9 cellular contexts compared by ENCODE assay signal in genomic region chr6:31861919-31862343, GRCh38. TPM values are rescaled to one million over a fixed set of nuclear protein-coding genes. Genes with fewer than 3 reads are reported as not detected.
DNase-seq lines count a peak whose midpoint lies in the region; ATAC-seq and TF ChIP-seq lines count a peak whose summit lies in the region.
"Had no signal": no experiment of that assay in that cellular context is flagged by ENCODE, and none has a peak within 500 bp of the region (broad histone marks: within the 10 kb centered on the region; RNA-seq: fewer than 3 reads in every experiment).

No MANE protein-coding gene starts in this region.

- H3K4me3 ChIP-seq in ascending aorta (peak overlapping the region; percentile 59 to 88), liver (ENCODE audit: low read depth in 1 of 3, low read length in 3 of 3) (peak overlapping the region; percentile 64 to 86 (median 85)), testis (peak overlapping the region; percentile 62 to 88)

- H3K4me3 Mint-ChIP-seq in activated CD4-positive, alpha-beta T cell treated with anti-CD3 and anti-CD28 coated beads, Interleukin-2, amount 10 ng/mL, durations not matched to agents 24 days and 14 days = peak overlapping the region; percentile 93

- no peak for TF ChIP-seq RAD21 in liver (IDR thresholded peaks at IDR 0.05)

- TF ChIP-seq POLR2A in testis (IDR thresholded peaks at IDR 0.05) = no peak

- H3K27me3 Mint-ChIP-seq in activated CD4-positive, alpha-beta T cell treated with anti-CD3 and anti-CD28 coated beads, Interleukin-2, amount 10 ng/mL, durations not matched to agents 24 days and 14 days = peaks cover 3% of the 10 kb centered on the region

- peak overlapping the region; percentile 91 for H3K27ac Mint-ChIP-seq in activated CD4-positive, alpha-beta T cell treated with anti-CD3 and anti-CD28 coated beads, Interleukin-2, amount 10 ng/mL, durations not matched to agents 24 days and 14 days

- H3K27me3 ChIP-seq in ascending aorta (no peaks in the 10 kb centered on the region), liver (ENCODE audit: control insufficient read depth in 4 of 4, insufficient read depth in 4 of 4, low read length in 3 of 4) (no peaks in the 10 kb centered on the region), testis (no peaks in the 10 kb centered on the region)

- H3K4me1 ChIP-seq in ascending aorta (peaks cover 0 to 13% of the 10 kb centered on the region in 2 donors), liver (ENCODE audit: control insufficient read depth in 4 of 4, insufficient read depth in 4 of 4, low read length in 3 of 4) (peaks cover 11 to 21% (median 17%) of the 10 kb centered on the region in 4 donors), testis (peaks cover 18% of the 10 kb centered on the region)

- H3K36me3 Mint-ChIP-seq in activated CD4-positive, alpha-beta T cell treated with anti-CD3 and anti-CD28 coated beads, Interleukin-2, amount 10 ng/mL, durations not matched to agents 24 days and 14 days (ENCODE audit: low read depth) = peaks cover 14% of the 10 kb centered on the region

- H3K4me1 Mint-ChIP-seq in activated CD4-positive, alpha-beta T cell treated with anti-CD3 and anti-CD28 coated beads, Interleukin-2, amount 10 ng/mL, durations not matched to agents 24 days and 14 days = peaks cover 21% of the 10 kb centered on the region

- intact Hi-C loops in activated CD4-positive, alpha-beta T cell treated with anti-CD3 and anti-CD28 coated beads, Interleukin-2, amount 10 ng/mL, durations not matched to agents 24 days and 14 days (cut with micrococcal nuclease) = loop anchor here (1.0 to 10.0 kb wide), 4 partner anchors 28 to 1409 kb away; partner anchors contain the start of genes ATP6V1G2, DDX39B, NFKBIL1 and VPS52
- intact Hi-C loops in ascending aorta (cut with DNase I) (loop anchor here (2.0 kb wide), 4 partner anchors 35 to 181 kb away; partner anchors contain the start of genes ABHD16A, EHMT2, LY6G5C and VARS1), testis (cut with DNase I; ENCODE audit: low total_unique reads) (no loop called here)

- H3K27ac ChIP-seq in ascending aorta (peak overlapping the region; percentile 89 to 93), liver (ENCODE audit: low read depth in 1 of 2, low read length in 2 of 2) (peak overlapping the region; percentile 84 to 85), testis (peak overlapping the region; percentile 82 to 93)

- no peak for TF ChIP-seq CTCF in ascending aorta (IDR thresholded peaks at IDR 0.05)
- TF ChIP-seq CTCF in liver (IDR thresholded peaks at IDR 0.05; ENCODE audit: low read depth, low read length, missing input control) = no peak
- no peak for TF ChIP-seq CTCF in testis (IDR thresholded peaks at IDR 0.05)

- H3K9me3 Mint-ChIP-seq in activated CD4-positive, alpha-beta T cell treated with anti-CD3 and anti-CD28 coated beads, Interleukin-2, amount 10 ng/mL, durations not matched to agents 24 days and 14 days = no peaks in the 10 kb centered on the region

- peak overlapping the region; percentile 86 to 88 for H3K9ac ChIP-seq in liver (ENCODE audit: low read depth in 1 of 2, low read length in 2 of 2)

- no peak for ATAC-seq in HG03108 (IDR thresholded peaks at IDR 0.05; ENCODE audit: unreplicated experiment)

- peak; percentile 66 for DNase-seq in activated CD4-positive, alpha-beta T cell treated with anti-CD3 and anti-CD28 coated beads, Interleukin-2, amount 10 ng/mL, durations not matched to agents 24 days and 14 days
- DNase-seq in activated CD4-positive, alpha-beta T cell treated with anti-CD3 and anti-CD28 coated beads for 4 hours = no peak
- DNase-seq in ascending aorta (ENCODE audit: low spot score in 2 of 2) (no peak), testis (no peak), AG08395 (ENCODE audit: low spot score) (no peak), 8988T (no peak)

- peaks cover 14 to 37% of the 10 kb centered on the region in 2 donors for H3K36me3 ChIP-seq in ascending aorta
- H3K36me3 ChIP-seq in liver (ENCODE audit: control insufficient read depth in 4 of 4, insufficient read depth in 3 of 4, low read depth in 1 of 4, low read length in 3 of 4) = peaks cover 9 to 28% (median 12%) of the 10 kb centered on the region in 4 donors
- no peaks in the 10 kb centered on the region for H3K36me3 ChIP-seq in testis (ENCODE audit: low read depth, missing control alignments)

- WGBS in liver = 48% methylated on average over 17 of the region's 17 CpGs
- 22 to 36% methylated on average over 12 to 17 of the region's 17 CpGs for WGBS in testis, 2 donors

- no peaks in the 10 kb centered on the region for H3K9me3 ChIP-seq in ascending aorta
- no peaks in the 10 kb centered on the region for H3K9me3 ChIP-seq in liver (ENCODE audit: control insufficient read depth in 4 of 4, low read length in 3 of 4)
- H3K9me3 ChIP-seq in testis = no peaks in the 10 kb centered on the region

TF ChIP-seq in liver, 16 proteins besides CTCF, POLR2A, EP300 and RAD21:
- no peak for TF ChIP-seq NR2F2 (IDR thresholded peaks at IDR 0.05)
- TF ChIP-seq ATF3 (IDR thresholded peaks at IDR 0.05) = no peak
- no peak for TF ChIP-seq JUND (IDR thresholded peaks at IDR 0.05)
- no peak for TF ChIP-seq HNF4G (IDR thresholded peaks at IDR 0.05)
- no peak for TF ChIP-seq REST (IDR thresholded peaks at IDR 0.05)
- no peak for TF ChIP-seq GABPA (IDR thresholded peaks at IDR 0.05 in 1 of 2, conservative IDR thresholded peaks at IDR 0.05 in 1 of 2)
- no peak for TF ChIP-seq FOXA1 (IDR thresholded peaks at IDR 0.05)

RNA-seq across cellular contexts. Expression of gene NEU1, which starts 0.7 kb away (rescaled TPM):
- total RNA-seq in activated CD4-positive, alpha-beta T cell treated with anti-CD3 and anti-CD28 coated beads, Interleukin-2, amount 10 ng/mL, durations not matched to agents 24 days and 14 days = 20.4 and 22.2 TPM in 2 replicates
- total RNA-seq in ascending aorta (21.6 TPM), liver (10 to 100 TPM; 34.4 to 42.4 TPM), testis (10 to 100 TPM; 31.7 to 65.9 TPM)
- polyA plus RNA-seq in liver (10 to 100 TPM; 27.6 to 35.1 TPM), testis (ENCODE audit: insufficient read depth, low read depth, low replicate concordance) (27.4 TPM)

RNA-seq across cellular contexts. Expression of gene SLC44A4, which starts 16.9 kb away (rescaled TPM):
- total RNA-seq in activated CD4-positive, alpha-beta T cell treated with anti-CD3 and anti-CD28 coated beads, Interleukin-2, amount 10 ng/mL, durations not matched to agents 24 days and 14 days = 0.21 TPM in 1 of 2 replicates, not detected in the other
- not detected for total RNA-seq in ascending aorta
- 1 to 10 TPM in 1 of 2 donors, under 1 TPM in 1; 0.17 to 2.4 TPM for total RNA-seq in liver
- polyA plus RNA-seq in liver = under 1 TPM in 1 of 2 donors, not detected in 1; 0.13 TPM
- 1 to 10 TPM in 1 of 2 donors, under 1 TPM in 1; 0.87 to 1.2 TPM for total RNA-seq in testis
- polyA plus RNA-seq in testis (ENCODE audit: insufficient read depth, low read depth, low replicate concordance) = 6.3 TPM
- total RNA-seq: LHCN-M2 had no signal

RNA-seq across cellular contexts. Expression of gene HSPA1B, which starts 34.4 kb away (rescaled TPM):
- total RNA-seq in activated CD4-positive, alpha-beta T cell treated with anti-CD3 and anti-CD28 coated beads, Interleukin-2, amount 10 ng/mL, durations not matched to agents 24 days and 14 days = 156 and 161 TPM in 2 replicates
- 613 TPM for total RNA-seq in ascending aorta
- 100 to 1,000 TPM in 1 of 2 donors, 10 to 100 TPM in 1; 57.2 to 165 TPM for total RNA-seq in liver
- 10 to 100 TPM in 1 of 2 donors, 1 to 10 TPM in 1; 9.5 to 30.6 TPM for polyA plus RNA-seq in liver
- 100 to 1,000 TPM; 167 to 204 TPM for total RNA-seq in testis
- polyA plus RNA-seq in testis (ENCODE audit: insufficient read depth, low read depth, low replicate concordance) = 127 TPM

RNA-seq across cellular contexts. Expression of gene EHMT2, which starts 35.6 kb away (rescaled TPM):
- total RNA-seq in activated CD4-positive, alpha-beta T cell treated with anti-CD3 and anti-CD28 coated beads, Interleukin-2, amount 10 ng/mL, durations not matched to agents 24 days and 14 days = 73.5 and 79.3 TPM in 2 replicates
- total RNA-seq in ascending aorta = 39.5 TPM
- 10 to 100 TPM; 10.7 to 21.4 TPM for total RNA-seq in liver
- 10 to 100 TPM in 1 of 2 donors, 1 to 10 TPM in 1; 7.9 to 10.5 TPM for polyA plus RNA-seq in liver
- total RNA-seq in testis = 100 to 1,000 TPM; 102 to 106 TPM
- polyA plus RNA-seq in testis (ENCODE audit: insufficient read depth, low read depth, low replicate concordance) = 82.2 TPM

RNA-seq across cellular contexts. Expression of gene ZBTB12, which starts 40.0 kb away (rescaled TPM):
- total RNA-seq in activated CD4-positive, alpha-beta T cell treated with anti-CD3 and anti-CD28 coated beads, Interleukin-2, amount 10 ng/mL, durations not matched to agents 24 days and 14 days = 3.7 and 4.6 TPM in 2 replicates
- 7.3 TPM for total RNA-seq in ascending aorta
- 1 to 10 TPM in 1 of 2 donors, under 1 TPM in 1; 0.25 to 2.3 TPM for total RNA-seq in liver
- polyA plus RNA-seq in liver = under 1 TPM in 1 of 2 donors, not detected in 1; 0.83 TPM
- 1 to 10 TPM; 5.3 to 5.6 TPM for total RNA-seq in testis
- polyA plus RNA-seq in testis (ENCODE audit: insufficient read depth, low read depth, low replicate concordance) = 6.3 TPM
